ENCODE assay signal across 1 cellular context in the genomic region with DNA sequence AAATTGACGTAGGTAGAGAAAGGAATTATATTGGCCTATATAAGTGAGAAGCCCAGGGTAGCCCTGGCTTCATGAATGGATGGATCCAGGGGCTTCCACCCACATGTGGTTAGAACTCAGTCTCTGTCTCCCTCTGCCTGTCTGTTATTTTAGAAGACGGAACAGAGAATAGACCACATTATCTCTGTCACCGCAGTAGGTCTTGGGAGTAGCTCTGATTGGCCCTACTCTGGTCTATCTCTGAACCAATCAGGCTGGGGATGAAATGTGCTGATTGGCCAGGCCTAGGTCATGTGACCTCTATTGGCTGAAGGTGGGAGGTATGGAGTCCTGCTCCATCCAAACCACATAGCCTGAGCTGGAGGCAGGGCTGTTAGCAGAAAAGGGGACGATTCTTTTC.
TF ChIP-seq lines count a peak whose summit lies in the region.

No MANE protein-coding gene starts in this region.

TF ChIP-seq in IMR-90, 13 proteins besides CTCF, POLR2A, EP300 and RAD21 (continued from another document):
- TF ChIP-seq, protein P1, sequence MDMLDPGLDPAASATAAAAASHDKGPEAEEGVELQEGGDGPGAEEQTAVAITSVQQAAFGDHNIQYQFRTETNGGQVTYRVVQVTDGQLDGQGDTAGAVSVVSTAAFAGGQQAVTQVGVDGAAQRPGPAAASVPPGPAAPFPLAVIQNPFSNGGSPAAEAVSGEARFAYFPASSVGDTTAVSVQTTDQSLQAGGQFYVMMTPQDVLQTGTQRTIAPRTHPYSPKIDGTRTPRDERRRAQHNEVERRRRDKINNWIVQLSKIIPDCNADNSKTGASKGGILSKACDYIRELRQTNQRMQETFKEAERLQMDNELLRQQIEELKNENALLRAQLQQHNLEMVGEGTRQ (IDR thresholded peaks at IDR 0.05; ENCODE audit: low read depth, low read length): no peak
- TF ChIP-seq NFE2L2 (IDR thresholded peaks at IDR 0.05; ENCODE audit: low read depth, low read length): no peak
- no peak for TF ChIP-seq MXI1 (IDR thresholded peaks at IDR 0.05; ENCODE audit: borderline replicate concordance, low read depth, low read length)
- TF ChIP-seq MAZ (IDR thresholded peaks at IDR 0.05; ENCODE audit: borderline replicate concordance, low read depth, low read length): no peak
- TF ChIP-seq SMC3 (IDR thresholded peaks at IDR 0.05; ENCODE audit: low read depth, low read length): no peak
- TF ChIP-seq MAFK (IDR thresholded peaks at IDR 0.05; ENCODE audit: low read depth, low read length): no peak
- TF ChIP-seq RFX5 (IDR thresholded peaks at IDR 0.05; ENCODE audit: low read depth, low read length): no peak
- no peak for TF ChIP-seq FOS (IDR thresholded peaks at IDR 0.05; ENCODE audit: low read depth, low read length)
- no peak for TF ChIP-seq RCOR1 (IDR thresholded peaks at IDR 0.05; ENCODE audit: insufficient replicate concordance, low read length)
- no peak for TF ChIP-seq BHLHE40 (IDR thresholded peaks at IDR 0.05; ENCODE audit: low read depth, low read length)
